ENCODE assay signal across 9 cellular contexts in genomic region chr3:52237006-52237658, GRCh38. TPM values are rescaled to one million over a fixed set of nuclear protein-coding genes. Genes with fewer than 3 reads are reported as not detected.
DNase-seq lines count a peak whose midpoint lies in the region; ATAC-seq and TF ChIP-seq lines count a peak whose summit lies in the region.
"Had no signal": no experiment of that assay in that cellular context is flagged by ENCODE, and none has a peak within 500 bp of the region (broad histone marks: within the 10 kb centered on the region; RNA-seq: fewer than 3 reads in every experiment).

No MANE protein-coding gene starts in this region.

- no peak overlapping the region for H3K9ac ChIP-seq in rectal smooth muscle tissue (ENCODE audit: low read length)

- H3K27me3 ChIP-seq in rectal smooth muscle tissue (ENCODE audit: control insufficient read depth, insufficient read depth, low read length): no peaks in the 10 kb centered on the region

- peaks cover 24% of the 10 kb centered on the region for H3K4me1 ChIP-seq in rectal smooth muscle tissue (ENCODE audit: control insufficient read depth, insufficient read depth, low read length)

- no peak for TF ChIP-seq POLR2A in lower leg skin (IDR thresholded peaks at IDR 0.05)

- intact Hi-C loops in lower leg skin (cut with DNase I; ENCODE audit: low total_unique reads): loop anchor here (10.0 kb wide), 1 partner anchor 48 kb away; the partner anchor contains the start of gene GLYCTK

- peak overlapping the region; percentile 78 for H3K4me3 ChIP-seq in fibroblast of the aortic adventitia (ENCODE audit: low read depth, low read length)
- peak overlapping the region; percentile 94 for H3K4me3 ChIP-seq in rectal smooth muscle tissue (ENCODE audit: low read length)
- H3K4me3 ChIP-seq in lower leg skin (ENCODE audit: low read depth, poor library complexity, severe bottlenecking): no peak overlapping the region
- H3K4me3 ChIP-seq: SK-N-MC had no signal

- H3K27ac ChIP-seq in rectal smooth muscle tissue (ENCODE audit: low read depth, low read length): peak overlapping the region; percentile 84
- H3K27ac ChIP-seq: SK-N-MC had no signal

- TF ChIP-seq CTCF in fibroblast of the aortic adventitia (IDR thresholded peaks at IDR 0.05; ENCODE audit: insufficient read depth, low read length) (no peak), lower leg skin (IDR thresholded peaks at IDR 0.05) (no peak)

- peaks cover 7% of the 10 kb centered on the region for H3K36me3 ChIP-seq in rectal smooth muscle tissue (ENCODE audit: control insufficient read depth, insufficient read depth, low read length)

- WGBS in lower leg skin, 2 donors: 72 to 81% methylated on average over 6 of the region's 6 CpGs

- ATAC-seq in HG03196 (IDR thresholded peaks at IDR 0.05; ENCODE audit: unreplicated experiment): no peak

- DNase-seq in GM04503 (ENCODE audit: low read depth): peak; percentile 67
- DNase-seq in SW480 (ENCODE audit: low spot score): peak; percentile 46
- DNase-seq in fibroblast of the aortic adventitia (ENCODE audit: low read depth): no peak
- DNase-seq in NCI-H1436 treated with DMSO at 0.1 percent for 48 hours (lab: John Stamatoyannopoulos, UW): no peak
- no peak for DNase-seq in COR-L47 (lab: John Stamatoyannopoulos, UW)
- DNase-seq in lower leg skin (ENCODE audit: low spot score in 2 of 2): no peak

RNA-seq across cellular contexts. Expression of gene TWF2, which starts 1.8 kb away (rescaled TPM):
- total RNA-seq in fibroblast of the aortic adventitia (ENCODE audit: low replicate concordance) (97.5 and 109 TPM in 2 replicates), lower leg skin (10 to 100 TPM; 39.3 to 60.2 (median 52.0) TPM)

RNA-seq across cellular contexts. Expression of gene PPM1M, which starts 8.4 kb away (rescaled TPM):
- total RNA-seq in fibroblast of the aortic adventitia (ENCODE audit: low replicate concordance) (27.4 and 42.4 TPM in 2 replicates), lower leg skin (10 to 100 TPM; 10.4 to 28.6 (median 14.0) TPM)

RNA-seq across cellular contexts. Expression of gene TLR9, which starts 11.7 kb away (rescaled TPM):
- total RNA-seq in fibroblast of the aortic adventitia (ENCODE audit: low replicate concordance) (not detected in 2 replicates), lower leg skin (under 1 TPM in 2 of 4 donors, not detected in 2; 0.19 to 0.61 TPM)

RNA-seq across cellular contexts. Expression of gene ALAS1, which starts 39.2 kb away (rescaled TPM):
- 18.8 and 40.8 TPM in 2 replicates for total RNA-seq in fibroblast of the aortic adventitia (ENCODE audit: low replicate concordance)
- total RNA-seq in lower leg skin: 10 to 100 TPM; 17.5 to 43.1 (median 32.2) TPM

RNA-seq across cellular contexts. Expression of gene WDR82, which starts 41.3 kb away (rescaled TPM):
- 39.6 and 61.5 TPM in 2 replicates for total RNA-seq in fibroblast of the aortic adventitia (ENCODE audit: low replicate concordance)
- 10 to 100 TPM; 49.5 to 60.3 (median 56.3) TPM for total RNA-seq in lower leg skin

Comparison
In these comparisons a context has a peak if more than half of its experiments do, and no peak if none do; other contexts are left out.
1. DNase-seq: peak in GM04503 (single experiment) and SW480 (single experiment); none in fibroblast of the aortic adventitia (single experiment), NCI-H1436 treated with DMSO at 0.1 percent for 48 hours (single experiment), COR-L47 (single experiment) and lower leg skin (0 of 2).